Comparison of ENCODE assay signal across 1 cellular context in the genomic region with DNA sequence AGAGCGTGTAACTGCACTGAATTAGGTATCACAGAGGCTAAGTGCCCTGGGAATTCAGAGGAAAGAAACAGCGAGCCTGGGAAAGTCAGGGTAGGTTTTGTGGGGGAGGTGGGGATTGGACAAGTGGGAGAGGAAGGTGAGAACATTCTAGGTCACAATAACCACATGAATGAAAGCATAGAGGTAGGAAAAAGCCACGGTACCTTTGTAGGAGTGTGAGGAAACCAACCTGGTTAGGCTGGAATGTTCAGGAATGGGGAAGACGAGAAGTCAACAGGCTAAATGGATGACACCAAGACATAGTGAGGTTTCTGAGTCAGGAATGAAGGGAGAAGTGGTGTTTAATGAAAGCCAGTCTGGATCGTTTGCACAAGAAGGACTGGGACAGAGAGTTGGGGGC.
TF ChIP-seq lines count a peak whose summit lies in the region.

No MANE protein-coding gene starts in this region.

TF ChIP-seq in GM12878, 131 proteins besides CTCF, POLR2A, EP300 and RAD21:
- TF ChIP-seq IKZF2 (IDR thresholded peaks at IDR 0.05) = peak; percentile 40; a peak in 3 of 4 replicates
- TF ChIP-seq, protein P1, sequence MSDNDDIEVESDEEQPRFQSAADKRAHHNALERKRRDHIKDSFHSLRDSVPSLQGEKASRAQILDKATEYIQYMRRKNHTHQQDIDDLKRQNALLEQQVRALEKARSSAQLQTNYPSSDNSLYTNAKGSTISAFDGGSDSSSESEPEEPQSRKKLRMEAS (IDR thresholded peaks at IDR 0.05; ENCODE audit: low read depth, low read length) = no peak
- peak; percentile 35; the same call in 1 of the 2 replicates for TF ChIP-seq IKZF1 (conservative IDR thresholded peaks at IDR 0.05)
